In the genomic region with DNA sequence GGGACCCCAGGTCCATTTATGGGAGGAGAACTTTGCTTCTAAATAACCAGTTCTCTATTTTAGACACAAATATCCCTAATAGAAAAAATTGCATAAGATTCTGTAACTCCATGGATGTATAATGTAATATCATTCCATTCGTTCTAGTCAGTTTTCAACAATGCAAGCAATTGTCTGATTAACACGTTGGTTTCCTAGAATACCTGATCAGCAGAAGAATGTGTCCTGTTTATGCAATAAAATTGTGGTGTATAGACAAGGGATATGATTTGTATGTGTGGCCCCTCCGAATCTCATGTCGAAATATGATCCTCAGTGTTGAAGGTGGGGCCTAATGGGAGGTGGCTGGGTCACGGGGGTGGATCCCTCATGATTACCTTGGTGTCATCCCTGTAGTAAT, we compare ENCODE assay signal across 19 cellular contexts.
"Had no signal": no experiment of that assay in that cellular context is flagged by ENCODE, and none has a peak within 500 bp of the region (broad histone marks: within the 10 kb centered on the region; RNA-seq: fewer than 3 reads in every experiment).

No MANE protein-coding gene starts in this region.

- H3K36me3 ChIP-seq: sigmoid colon, spleen had no signal

- H3K4me1 Mint-ChIP-seq: brain, nephron had no signal

- ATAC-seq: activated CD8-positive, alpha-beta memory T cell treated with anti-CD3 and anti-CD28 coated beads, Interleukin-2, amount 10 ng/mL, durations not matched to agents 7 days and 5 days; esophagus mucosa; left lobe of liver; stimulated activated naive B cell treated with anti-CD40 and anti-IgM and Interleukin-4, amounts not matched to agents 10 μg/mL and 1 μg/mL and 100 μg/mL, for 72 hours had no signal

- H3K9me3 ChIP-seq: sigmoid colon, spleen had no signal

- H3K36me3 Mint-ChIP-seq: activated CD8-positive, alpha-beta memory T cell treated with anti-CD3 and anti-CD28 coated beads, Interleukin-2, amount 10 ng/mL, durations not matched to agents 7 days and 5 days; brain; mesothelial cell of epicardium had no signal

- H3K27me3 Mint-ChIP-seq: activated naive CD8-positive, alpha-beta T cell treated with anti-CD3 and anti-CD28 coated beads for 36 hours; brain; stimulated activated naive B cell treated with anti-CD40 and anti-IgM and Interleukin-4, amounts not matched to agents 10 μg/mL and 1 μg/mL and 100 μg/mL, for 72 hours had no signal

- H3K27ac Mint-ChIP-seq: activated CD4-positive, alpha-beta memory T cell treated with anti-CD3 and anti-CD28 coated beads, Interleukin-2, amount 10 ng/mL, durations not matched to agents 7 days and 5 days; activated CD8-positive, alpha-beta memory T cell treated with anti-CD3 and anti-CD28 coated beads, Interleukin-2, amount 10 ng/mL, durations not matched to agents 7 days and 5 days; activated naive CD8-positive, alpha-beta T cell treated with anti-CD3 and anti-CD28 coated beads for 36 hours; brain; mesothelial cell of epicardium; nephron; stimulated activated naive B cell treated with anti-CD40 and anti-IgM and Interleukin-4, amounts not matched to agents 10 μg/mL and 1 μg/mL and 100 μg/mL, for 72 hours had no signal

- H3K27me3 ChIP-seq: sigmoid colon, spleen had no signal

- H3K4me3 Mint-ChIP-seq: activated CD4-positive, alpha-beta memory T cell treated with anti-CD3 and anti-CD28 coated beads, Interleukin-2, amount 10 ng/mL, durations not matched to agents 7 days and 5 days; activated CD8-positive, alpha-beta memory T cell treated with anti-CD3 and anti-CD28 coated beads, Interleukin-2, amount 10 ng/mL, durations not matched to agents 7 days and 5 days; activated naive CD8-positive, alpha-beta T cell treated with anti-CD3 and anti-CD28 coated beads for 36 hours; brain; mesothelial cell of epicardium; nephron; stimulated activated naive B cell treated with anti-CD40 and anti-IgM and Interleukin-4, amounts not matched to agents 10 μg/mL and 1 μg/mL and 100 μg/mL, for 72 hours had no signal

- H3K4me1 ChIP-seq: sigmoid colon had no signal

- H3K4me3 ChIP-seq: lung, sigmoid colon, spleen had no signal

- DNase-seq: activated CD4-positive, alpha-beta memory T cell treated with anti-CD3 and anti-CD28 coated beads, Interleukin-2, amount 10 ng/mL, durations not matched to agents 7 days and 5 days; activated CD4-positive, alpha-beta T cell treated with anti-CD3 and anti-CD28 coated beads for 48 hours; activated CD4-positive, CD25-positive, alpha-beta regulatory T cell; activated CD8-positive, alpha-beta memory T cell treated with anti-CD3 and anti-CD28 coated beads, Interleukin-2, amount 10 ng/mL, durations not matched to agents 7 days and 5 days; activated naive CD4-positive, alpha-beta T cell; activated naive CD8-positive, alpha-beta T cell treated with anti-CD3 and anti-CD28 coated beads for 36 hours; cortex of kidney; glutamatergic neuron; kidney; sigmoid colon; spleen; stimulated activated naive B cell treated with anti-CD40 and anti-IgM and Interleukin-4, amounts not matched to agents 10 μg/mL and 1 μg/mL and 100 μg/mL, for 72 hours had no signal

- FAIRE-seq: endometrium, kidney had no signal

- H3K27ac ChIP-seq: sigmoid colon, spleen had no signal
